9 cellular contexts compared by ENCODE assay signal in genomic region chr1:1096136-1096535, GRCh38. TPM values are rescaled to one million over a fixed set of nuclear protein-coding genes. Genes with fewer than 3 reads are reported as not detected.
"Had no signal": no experiment of that assay in that cellular context is flagged by ENCODE, and none has a peak within 500 bp of the region (broad histone marks: within the 10 kb centered on the region; RNA-seq: fewer than 3 reads in every experiment).

No MANE protein-coding gene starts in this region.

RNA-seq across cellular contexts. Expression of gene RNF223, which starts 22.0 kb away (rescaled TPM):
- total RNA-seq: dermis blood vessel endothelial cell, endodermal cell, gastrocnemius medialis, glomerular endothelial cell, heart right ventricle, left cardiac atrium, left ventricle myocardium inferior, mononuclear cell had no signal
- polyA plus RNA-seq: heart right ventricle, liver had no signal
